In the genomic region with DNA sequence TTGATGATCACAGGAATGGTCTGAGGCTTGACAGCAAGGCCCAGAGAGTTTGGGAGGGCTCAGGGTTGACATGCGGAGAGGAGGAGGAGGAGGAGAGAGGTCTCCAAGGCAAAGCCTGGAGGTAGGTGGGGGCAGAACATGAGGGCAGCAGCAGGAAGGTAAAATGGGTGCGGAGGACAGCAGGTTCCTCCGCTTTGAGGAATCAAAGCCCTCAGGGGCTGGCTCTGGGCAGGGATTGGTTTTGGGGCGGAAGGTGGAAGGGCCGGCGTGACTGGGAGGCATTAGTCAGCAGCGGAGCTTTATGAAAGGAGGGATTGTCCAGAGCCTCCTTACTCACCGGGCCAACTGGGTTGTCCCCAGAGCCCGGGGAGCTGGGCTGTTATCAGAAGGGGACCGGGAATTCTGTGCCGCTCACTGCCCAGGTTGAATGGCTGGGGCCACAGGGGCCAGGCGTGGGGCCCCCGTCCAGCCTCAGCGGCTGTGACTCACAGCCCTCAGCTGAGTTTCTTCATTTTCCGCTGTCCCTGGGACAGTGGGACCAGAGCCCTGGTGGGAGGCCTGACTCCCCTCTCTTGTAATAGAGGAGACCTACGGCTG, we compare ENCODE assay signal across 14 cellular contexts. TPM values are rescaled to one million over a fixed set of nuclear protein-coding genes. Genes with fewer than 3 reads are reported as not detected.
DNase-seq lines count a peak whose midpoint lies in the region; ATAC-seq and TF ChIP-seq lines count a peak whose summit lies in the region.
"Had no signal": no experiment of that assay in that cellular context is flagged by ENCODE, and none has a peak within 500 bp of the region (broad histone marks: within the 10 kb centered on the region; RNA-seq: fewer than 3 reads in every experiment).

No MANE protein-coding gene starts in this region.

- H3K27ac ChIP-seq in IMR-90 (ENCODE audit: insufficient read depth, low read length), result peak overlapping the region; percentile 64
- H3K27ac ChIP-seq: BLaER1, psoas muscle had no signal

- H3K18ac ChIP-seq in IMR-90 (ENCODE audit: low read depth, low read length), result peak overlapping the region; percentile 62

- H3K36me3 ChIP-seq in IMR-90 (ENCODE audit: control insufficient read depth, insufficient read depth, low read length), result no peaks in the 10 kb centered on the region
- H3K36me3 ChIP-seq: ascending aorta, BLaER1, heart left ventricle had no signal

- no peaks in the 10 kb centered on the region for H3K9me3 ChIP-seq in IMR-90 (ENCODE audit: control insufficient read depth, insufficient read depth, low read length)
- H3K9me3 ChIP-seq: ascending aorta, BLaER1, heart left ventricle, psoas muscle had no signal

- ATAC-seq in IMR-90 (ENCODE audit: low read depth) (no peak), HG02610 (IDR thresholded peaks at IDR 0.05; ENCODE audit: unreplicated experiment) (no peak)
- ATAC-seq: psoas muscle had no signal

- WGBS in IMR-90 (ENCODE audit: extremely low coverage in 2 of 2, insufficient read length in 1 of 2), 2 experiments, result 81% methylated on average over 6 of the region's 16 CpGs; no CpG with 5 or more reads in 1 of the 2 experiments

- H3K4me3 ChIP-seq in IMR-90 (ENCODE audit: insufficient read depth, low read depth, low read length), result no peak overlapping the region
- H3K4me3 ChIP-seq in cardiac fibroblast (replicated peaks in 1 of 2; ENCODE audit: low read depth in 2 of 2, low read length in 2 of 2), result no peak overlapping the region
- H3K4me3 ChIP-seq: ascending aorta, BLaER1, heart left ventricle, psoas muscle had no signal

- H3K23ac ChIP-seq in IMR-90 (ENCODE audit: low read depth, low read length), result 0 out of 2 replicates have a peak overlapping the region, but pooled peaks have one; percentile 12

- CTCF ChIA-PET in IMR-90 (lab: Yijun Ruan, JAX), result no interaction called here

- H3K4ac ChIP-seq in IMR-90 (ENCODE audit: low read depth, low read length), result peak overlapping the region; percentile 99

- POLR2A ChIA-PET in IMR-90 (lab: Charles Lee; ENCODE audit: unreplicated experiment), result no interaction called here

- H3K9ac ChIP-seq in IMR-90 (ENCODE audit: low read depth, low read length), result no peak overlapping the region
- H3K9ac ChIP-seq: BLaER1 had no signal

- peak overlapping the region; percentile 99 for H2BK20ac ChIP-seq in IMR-90 (ENCODE audit: low read depth, low read length)

- H3K4me1 ChIP-seq in IMR-90 (ENCODE audit: control insufficient read depth, insufficient read depth, low read length), result peaks cover 44% of the 10 kb centered on the region
- H3K4me1 ChIP-seq: psoas muscle had no signal

- H3K9me1 ChIP-seq in IMR-90 (ENCODE audit: insufficient read depth, low read length), result peaks cover 36% of the 10 kb centered on the region

- peak; percentile 62 for TF ChIP-seq POLR2A in IMR-90 (IDR thresholded peaks at IDR 0.05; ENCODE audit: low read depth, low read length)

- H4K91ac ChIP-seq in IMR-90 (ENCODE audit: insufficient read depth, low read depth, low read length), result peak overlapping the region; percentile 100

- H2BK5ac ChIP-seq in IMR-90 (ENCODE audit: low read depth, low read length, poor library complexity, severe bottlenecking), result peak overlapping the region; percentile 76

- H3K14ac ChIP-seq in IMR-90 (replicated peaks; ENCODE audit: low read depth, low read length), result peak overlapping the region; percentile 56

- intact Hi-C loops in IMR-90 (cut with micrococcal nuclease), result no loop called here

- H4K8ac ChIP-seq in IMR-90 (ENCODE audit: low read depth in 2 of 2, low read length in 2 of 2), result peak overlapping the region; percentile 77 to 97

- H2BK120ac ChIP-seq in IMR-90 (ENCODE audit: low read depth, low read length), result peak overlapping the region; percentile 100

- peak overlapping the region; percentile 100 for H2AK5ac ChIP-seq in IMR-90 (ENCODE audit: low read depth, low read length)

- H4K5ac ChIP-seq in IMR-90 (ENCODE audit: low read depth, low read length), result peak overlapping the region; percentile 41

- no TSS peak for BruUV-seq in IMR-90 (replicated peaks; lab: Mats Ljungman, UMichigan)

- DNase-seq in ACHN (peak; percentile 86), IMR-90 (peak; percentile 80), cardiac fibroblast (ENCODE audit: low read depth in 2 of 2) (peak; percentile 76 to 91), myocyte (ENCODE audit: low read depth) (peak; percentile 73), SHP77 treated with DMSO at 0.1 percent for 48 hours (lab: John Stamatoyannopoulos, UW) (no peak), cerebellar cortex (ENCODE audit: low spot score) (no peak), NCI-H1436 treated with DMSO at 0.1 percent for 48 hours (lab: John Stamatoyannopoulos, UW) (no peak)
- DNase-seq: activated CD4-positive, alpha-beta T cell treated with anti-CD3 and anti-CD28 coated beads for 48 hours; psoas muscle; stimulated activated CD8-positive, alpha-beta memory T cell treated with anti-CD3 and anti-CD28 coated beads, Interleukin-4, amount 100 ng/mL, for 48 hours had no signal

- H4K20me1 ChIP-seq in IMR-90 (ENCODE audit: insufficient read depth, low read length), result no peaks in the 10 kb centered on the region
- H4K20me1 ChIP-seq: BLaER1 had no signal

- no peak for TF ChIP-seq CTCF in IMR-90 (conservative IDR thresholded peaks at IDR 0.05; ENCODE audit: low read depth, low read length)
- no peak for TF ChIP-seq CTCF in cardiac fibroblast (IDR thresholded peaks at IDR 0.05; ENCODE audit: low read depth, low read length)

- dilution Hi-C loops in IMR-90 (cut with HindIII; ENCODE audit: low sequenced_read_pairs, unreplicated experiment), result no loop called here

- H3K79me1 ChIP-seq in IMR-90 (ENCODE audit: low read depth in 1 of 2, low read length in 2 of 2), result 0 out of 4 replicates have a peak, but pooled peaks cover 0 to 15% of the 10 kb centered on the region in 2 experiments

- H2BK15ac ChIP-seq in IMR-90 (ENCODE audit: low read depth, low read length), result peak overlapping the region; percentile 96; the same call in 2 of the 3 replicates

- no peaks in the 10 kb centered on the region for H3K27me3 ChIP-seq in IMR-90 (ENCODE audit: control insufficient read depth, insufficient read depth, low read length)
- H3K27me3 ChIP-seq: ascending aorta, BLaER1 had no signal

- no peak overlapping the region for H3K4me2 ChIP-seq in IMR-90 (ENCODE audit: low read depth, low read length)
- H3K4me2 ChIP-seq: BLaER1 had no signal

- no peak for TF ChIP-seq RAD21 in IMR-90 (IDR thresholded peaks at IDR 0.05; ENCODE audit: low read length)

- H2AFZ ChIP-seq in IMR-90 (replicated peaks; ENCODE audit: low read length, poor library complexity), result peak overlapping the region; percentile 77

- H3K56ac ChIP-seq in IMR-90 (ENCODE audit: extremely low read depth, insufficient read depth, low read length), result peak overlapping the region; percentile 36

- in situ Hi-C loops in ACHN (cut with HindIII; ENCODE audit: low pct_ligation_motif_present, low pct_unique_long_range_greater_than_20kb, low sequenced_read_pairs), result no loop called here
- in situ Hi-C loops in IMR-90 (cut with MboI; ENCODE audit: low sequenced_read_pairs), result no loop called here

- H2AK9ac ChIP-seq in IMR-90 (replicated peaks; ENCODE audit: low read depth, low read length, poor library complexity), result peak overlapping the region; percentile 65

TF ChIP-seq in IMR-90, 13 proteins besides CTCF, POLR2A, EP300 and RAD21:
- TF ChIP-seq SMC3 (IDR thresholded peaks at IDR 0.05; ENCODE audit: low read depth, low read length) (no peak), CEBPB (IDR thresholded peaks at IDR 0.05; ENCODE audit: low read depth, low read length) (no peak), MAZ (IDR thresholded peaks at IDR 0.05; ENCODE audit: borderline replicate concordance, low read depth, low read length) (no peak), FOS (IDR thresholded peaks at IDR 0.05; ENCODE audit: low read depth, low read length) (no peak), BHLHE40 (IDR thresholded peaks at IDR 0.05; ENCODE audit: low read depth, low read length) (no peak), MXI1 (IDR thresholded peaks at IDR 0.05; ENCODE audit: borderline replicate concordance, low read depth, low read length) (no peak), MAFK (IDR thresholded peaks at IDR 0.05; ENCODE audit: low read depth, low read length) (no peak), RFX5 (IDR thresholded peaks at IDR 0.05; ENCODE audit: low read depth, low read length) (no peak), NFE2L2 (IDR thresholded peaks at IDR 0.05; ENCODE audit: low read depth, low read length) (no peak), CHD1 (IDR thresholded peaks at IDR 0.05; ENCODE audit: low read depth, low read length) (no peak), RCOR1 (IDR thresholded peaks at IDR 0.05; ENCODE audit: insufficient replicate concordance, low read length) (no peak)
- TF ChIP-seq, protein P1, sequence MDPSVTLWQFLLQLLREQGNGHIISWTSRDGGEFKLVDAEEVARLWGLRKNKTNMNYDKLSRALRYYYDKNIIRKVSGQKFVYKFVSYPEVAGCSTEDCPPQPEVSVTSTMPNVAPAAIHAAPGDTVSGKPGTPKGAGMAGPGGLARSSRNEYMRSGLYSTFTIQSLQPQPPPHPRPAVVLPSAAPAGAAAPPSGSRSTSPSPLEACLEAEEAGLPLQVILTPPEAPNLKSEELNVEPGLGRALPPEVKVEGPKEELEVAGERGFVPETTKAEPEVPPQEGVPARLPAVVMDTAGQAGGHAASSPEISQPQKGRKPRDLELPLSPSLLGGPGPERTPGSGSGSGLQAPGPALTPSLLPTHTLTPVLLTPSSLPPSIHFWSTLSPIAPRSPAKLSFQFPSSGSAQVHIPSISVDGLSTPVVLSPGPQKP (IDR thresholded peaks at IDR 0.05; ENCODE audit: borderline replicate concordance, low read depth, low read length), result no peak
- TF ChIP-seq, protein P2, sequence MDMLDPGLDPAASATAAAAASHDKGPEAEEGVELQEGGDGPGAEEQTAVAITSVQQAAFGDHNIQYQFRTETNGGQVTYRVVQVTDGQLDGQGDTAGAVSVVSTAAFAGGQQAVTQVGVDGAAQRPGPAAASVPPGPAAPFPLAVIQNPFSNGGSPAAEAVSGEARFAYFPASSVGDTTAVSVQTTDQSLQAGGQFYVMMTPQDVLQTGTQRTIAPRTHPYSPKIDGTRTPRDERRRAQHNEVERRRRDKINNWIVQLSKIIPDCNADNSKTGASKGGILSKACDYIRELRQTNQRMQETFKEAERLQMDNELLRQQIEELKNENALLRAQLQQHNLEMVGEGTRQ (IDR thresholded peaks at IDR 0.05; ENCODE audit: low read depth, low read length), result no peak

RNA-seq across cellular contexts. Expression of a gene that starts 36.2 kb away (rescaled TPM):
- 79.4 and 130 TPM in 2 replicates for total RNA-seq in IMR-90 (2012; rRNA removed)
- 203 and 214 TPM in 2 replicates for polyA plus RNA-seq in IMR-90 (2012; rRNA removed)
- 41.6 and 110 TPM in 2 replicates for polyA plus RNA-seq in IMR-90 (2012; cell fraction: cytosol; rRNA removed)
- polyA plus RNA-seq in IMR-90 (2012; cell fraction: nucleus; rRNA removed; ENCODE audit: low replicate concordance), result 1,609 and 2,085 TPM in 2 replicates
- 13.5 and 14.8 TPM in 2 replicates for total RNA-seq in myocyte
- 151 TPM for polyA plus RNA-seq in myocyte (2012)
- total RNA-seq: ascending aorta had no signal

RNA-seq across cellular contexts. Expression of a gene that starts 56.3 kb away (rescaled TPM):
- not detected in 2 replicates for total RNA-seq in IMR-90 (2012; rRNA removed)
- not detected in 2 replicates for polyA plus RNA-seq in IMR-90 (2012; rRNA removed)
- polyA plus RNA-seq in IMR-90 (2012; cell fraction: cytosol; rRNA removed), result 0.07 TPM in 1 of 2 replicates, not detected in the other
- 0.42 and 0.81 TPM in 2 replicates for polyA plus RNA-seq in IMR-90 (2012; cell fraction: nucleus; rRNA removed; ENCODE audit: low replicate concordance)
- not detected in 2 replicates for total RNA-seq in myocyte
- polyA plus RNA-seq in myocyte (2012), result 0.08 TPM
- total RNA-seq: ascending aorta had no signal

Comparison
In these comparisons a context has a peak if more than half of its experiments do, and no peak if none do; other contexts are left out.
1. DNase-seq: peak in ACHN (single experiment), IMR-90 (single experiment), cardiac fibroblast (2 of 2) and myocyte (single experiment); none in SHP77 treated with DMSO at 0.1 percent for 48 hours (single experiment), cerebellar cortex (single experiment) and NCI-H1436 treated with DMSO at 0.1 percent for 48 hours (single experiment).